Comparison of ENCODE assay signal across 8 cellular contexts in genomic region chr4:3073158-3074077, GRCh38. TPM values are rescaled to one million over a fixed set of nuclear protein-coding genes. Genes with fewer than 3 reads are reported as not detected.
DNase-seq lines count a peak whose midpoint lies in the region; ATAC-seq, FAIRE-seq and TF ChIP-seq lines count a peak whose summit lies in the region.

No MANE protein-coding gene starts in this region.

- ATAC-seq in GM21619 (IDR thresholded peaks at IDR 0.05; ENCODE audit: unreplicated experiment), result peak; percentile 17
- no peak for ATAC-seq in naive thymus-derived CD4-positive, alpha-beta T cell

- CTCF ChIA-PET in naive thymus-derived CD4-positive, alpha-beta T cell (lab: Charles Lee), result interaction anchor here (0.6 kb wide), 1 partner anchor 537 kb away, joined by 3 read pairs; no protein-coding TSS in a partner anchor

- H3K4me1 Mint-ChIP-seq in dendritic cell treated with granulocyte-macrophage colony-stimulating factor and Interleukin-4, amounts not matched to agents 40 ng/mL and 50 ng/mL, for 4 days (ENCODE audit: low read depth), result peaks cover 19% of the 10 kb centered on the region
- peaks cover 13 to 31% (median 26%) of the 10 kb centered on the region in 7 donors for H3K4me1 Mint-ChIP-seq in naive thymus-derived CD4-positive, alpha-beta T cell

- no peak for FAIRE-seq in urothelium cell line (lab: Jason Lieb, UNC)

- H3F3A ChIP-seq in DOHH2 (ENCODE audit: control insufficient read depth, insufficient read depth), result peaks cover 25% of the 10 kb centered on the region
- H3F3A ChIP-seq in Loucy (ENCODE audit: low read depth), result 0 out of 2 replicates have a peak, but pooled peaks cover 2% of the 10 kb centered on the region

- H4K20me1 ChIP-seq in DOHH2 (ENCODE audit: control insufficient read depth, insufficient read depth, low read depth, low read length) (peaks cover 4% of the 10 kb centered on the region; the same call in 1 of the 2 replicates), Loucy (ENCODE audit: insufficient read depth, low read length, poor library complexity, severe bottlenecking) (peaks cover 29% of the 10 kb centered on the region)

- H3K27ac ChIP-seq in DOHH2 (ENCODE audit: low read depth, low read length), result no peak overlapping the region
- peak overlapping the region; percentile 74 for H3K27ac ChIP-seq in naive thymus-derived CD4-positive, alpha-beta T cell (ENCODE audit: low read depth, low read length)

- peak overlapping the region; percentile 76 for H3K9ac ChIP-seq in Loucy (ENCODE audit: low read depth, low read length, poor library complexity, severe bottlenecking)

- peak in 3 of 9 donors; percentile 3 to 5 (median 4) for DNase-seq in naive thymus-derived CD4-positive, alpha-beta T cell
- DNase-seq in OCI-M2 (lab: John Stamatoyannopoulos, UW; ENCODE audit: unreplicated experiment) (no peak), AG08395 (ENCODE audit: low spot score) (no peak), urothelium cell line (ENCODE audit: low spot score) (no peak)

- H3K4me3 Mint-ChIP-seq in dendritic cell treated with granulocyte-macrophage colony-stimulating factor and Interleukin-4, amounts not matched to agents 40 ng/mL and 50 ng/mL, for 4 days, result peak overlapping the region; percentile 66
- peak overlapping the region in 9 of 10 donors; percentile 5 to 94 (median 85) for H3K4me3 Mint-ChIP-seq in naive thymus-derived CD4-positive, alpha-beta T cell

- peaks cover 20% of the 10 kb centered on the region for H3K27me3 Mint-ChIP-seq in dendritic cell treated with granulocyte-macrophage colony-stimulating factor and Interleukin-4, amounts not matched to agents 40 ng/mL and 50 ng/mL, for 4 days
- H3K27me3 Mint-ChIP-seq in naive thymus-derived CD4-positive, alpha-beta T cell, result no peaks in the 10 kb centered on the region

- H3K4me2 ChIP-seq in DOHH2 (ENCODE audit: low read length) (peak overlapping the region; percentile 87), Loucy (ENCODE audit: low read depth, low read length, poor library complexity, severe bottlenecking) (peak overlapping the region; percentile 88)

- H3K36me3 ChIP-seq in DOHH2 (ENCODE audit: control insufficient read depth, low read length) (peaks cover 4% of the 10 kb centered on the region; the same call in 1 of the 2 replicates), Loucy (ENCODE audit: insufficient read depth, low read length) (no peaks in the 10 kb centered on the region)
- no peaks in the 10 kb centered on the region for H3K36me3 ChIP-seq in naive thymus-derived CD4-positive, alpha-beta T cell (ENCODE audit: control insufficient read depth in 2 of 3, insufficient read depth in 3 of 3, low read length in 3 of 3)

- H3K79me2 ChIP-seq in DOHH2 (ENCODE audit: control insufficient read depth, low read length) (peaks cover 37% of the 10 kb centered on the region), Loucy (ENCODE audit: insufficient read depth, low read length) (peaks cover 34% of the 10 kb centered on the region)

- H3K27me3 ChIP-seq in DOHH2 (ENCODE audit: control insufficient read depth, low read length) (no peaks in the 10 kb centered on the region), Loucy (ENCODE audit: insufficient read depth, low read length, poor library complexity, severe bottlenecking) (no peaks in the 10 kb centered on the region)
- H3K27me3 ChIP-seq in naive thymus-derived CD4-positive, alpha-beta T cell (ENCODE audit: control insufficient read depth in 2 of 2, insufficient read depth in 2 of 2, low read length in 2 of 2), result no peaks in the 10 kb centered on the region

- no peaks in the 10 kb centered on the region for H3K9me3 Mint-ChIP-seq in dendritic cell treated with granulocyte-macrophage colony-stimulating factor and Interleukin-4, amounts not matched to agents 40 ng/mL and 50 ng/mL, for 4 days
- no peaks in the 10 kb centered on the region for H3K9me3 Mint-ChIP-seq in naive thymus-derived CD4-positive, alpha-beta T cell

- no peaks in the 10 kb centered on the region for H3K9me2 ChIP-seq in DOHH2 (replicated peaks; ENCODE audit: control insufficient read depth, low read length)
- H3K9me2 ChIP-seq in Loucy (replicated peaks; ENCODE audit: low read depth, low read length), result no peaks in the 10 kb centered on the region

- peak overlapping the region; percentile 97 for H3K27ac Mint-ChIP-seq in dendritic cell treated with granulocyte-macrophage colony-stimulating factor and Interleukin-4, amounts not matched to agents 40 ng/mL and 50 ng/mL, for 4 days
- H3K27ac Mint-ChIP-seq in naive thymus-derived CD4-positive, alpha-beta T cell, result peak overlapping the region in 2 of 9 donors; percentile 19 to 94

- H3K4me3 ChIP-seq in DOHH2 (ENCODE audit: low read length) (peak overlapping the region; percentile 75), Loucy (ENCODE audit: low read length, poor library complexity, severe bottlenecking) (peak overlapping the region; percentile 76)
- H3K4me3 ChIP-seq in naive thymus-derived CD4-positive, alpha-beta T cell (ENCODE audit: low read length), result peak overlapping the region; percentile 71

- H3K36me3 Mint-ChIP-seq in dendritic cell treated with granulocyte-macrophage colony-stimulating factor and Interleukin-4, amounts not matched to agents 40 ng/mL and 50 ng/mL, for 4 days (ENCODE audit: low read depth), result peaks cover 18% of the 10 kb centered on the region
- peaks cover 0 to 4% (median 0%) of the 10 kb centered on the region in 5 donors for H3K36me3 Mint-ChIP-seq in naive thymus-derived CD4-positive, alpha-beta T cell

- intact Hi-C loops in dendritic cell treated with granulocyte-macrophage colony-stimulating factor and Interleukin-4, amounts not matched to agents 40 ng/mL and 50 ng/mL, for 4 days (cut with micrococcal nuclease), result loop anchor here (10.0 kb wide), 1 partner anchor 109 kb away; the partner anchor contains the start of genes GRK4 and NOP14
- intact Hi-C loops in naive thymus-derived CD4-positive, alpha-beta T cell (cut with micrococcal nuclease), result loop anchor here (1.0 to 10.0 kb wide), 18 partner anchors 26 to 1493 kb away; partner anchors contain the start of genes CFAP99 (in 2 of the 2), GRK4 (in 2 of the 2), HAUS3 (in 2 of the 2) and NOP14 (in 2 of the 2)

- no peaks in the 10 kb centered on the region for H3K9me3 ChIP-seq in DOHH2 (ENCODE audit: control insufficient read depth, insufficient read depth, low read length)
- H3K9me3 ChIP-seq in Loucy (ENCODE audit: insufficient read depth, low read depth, low read length), result no peaks in the 10 kb centered on the region
- H3K9me3 ChIP-seq in naive thymus-derived CD4-positive, alpha-beta T cell (ENCODE audit: control insufficient read depth in 2 of 3, low read length in 3 of 3), result no peaks in the 10 kb centered on the region

- TF ChIP-seq CTCF in DOHH2 (IDR thresholded peaks at IDR 0.05; ENCODE audit: low read depth, low read length, poor library complexity, severe bottlenecking) (peak; percentile 29), Loucy (conservative IDR thresholded peaks at IDR 0.05; ENCODE audit: low read length) (no peak)

- POLR2A ChIA-PET in naive thymus-derived CD4-positive, alpha-beta T cell (lab: Charles Lee), result interaction anchor here (0.6 to 3.0 kb wide), 4 partner anchors 24 to 110 kb away, joined by 3 to 9 read pairs (median 4); partner anchors contain the start of genes GRK4 and NOP14

- H2AFZ ChIP-seq in Loucy (ENCODE audit: low read length), result peak overlapping the region; percentile 96

- H3K4me1 ChIP-seq in DOHH2 (ENCODE audit: control insufficient read depth, low read length) (peaks cover 28% of the 10 kb centered on the region), Loucy (ENCODE audit: insufficient read depth, low read length, poor library complexity, severe bottlenecking) (peaks cover 29% of the 10 kb centered on the region)
- peaks cover 10 to 16% of the 10 kb centered on the region in 2 donors for H3K4me1 ChIP-seq in naive thymus-derived CD4-positive, alpha-beta T cell (ENCODE audit: control insufficient read depth in 2 of 2, insufficient read depth in 2 of 2, low read length in 2 of 2)

RNA-seq across cellular contexts. Expression of gene HTT-AS, which starts 0.9 kb away (rescaled TPM):
- not detected for total RNA-seq in naive thymus-derived CD4-positive, alpha-beta T cell
- polyA plus RNA-seq in naive thymus-derived CD4-positive, alpha-beta T cell, result not detected

RNA-seq across cellular contexts. Expression of gene HTT, which starts 1.1 kb away (rescaled TPM):
- total RNA-seq in naive thymus-derived CD4-positive, alpha-beta T cell, result 100 to 1,000 TPM in 1 of 5 experiments, 10 to 100 TPM in 4; 61.4 to 115 (median 72.5) TPM
- 1 to 10 TPM; 2.4 to 5.2 TPM for polyA plus RNA-seq in naive thymus-derived CD4-positive, alpha-beta T cell
